In genomic region chr19:42184401-42184861, GRCh38 we compare ENCODE assay signal across 8 cellular contexts. TPM values are rescaled to one million over a fixed set of nuclear protein-coding genes. Genes with fewer than 3 reads are reported as not detected.
A peak's percentile ranks its signal among the peaks of the same experiment; 100 is the strongest.
DNase-seq lines count a peak whose midpoint lies in the region; ATAC-seq and TF ChIP-seq lines count a peak whose summit lies in the region.

No MANE protein-coding gene starts in this region.

- ATAC-seq in RWPE2 (ENCODE audit: low read depth) = peak; percentile 72
- no peak for ATAC-seq in HG03469 (IDR thresholded peaks at IDR 0.05; ENCODE audit: unreplicated experiment)

- no peak for TF ChIP-seq POLR2A in ovary (IDR thresholded peaks at IDR 0.05)
- TF ChIP-seq POLR2A in tibial nerve (IDR thresholded peaks at IDR 0.05) = no peak

- 0 to 3% (median 0%) methylated on average over 1 of the region's 1 CpG for WGBS in ovary, 3 donors
- WGBS in tibial nerve, 2 donors = 0% methylated on average over 1 of the region's 1 CpG

- H3K4me3 ChIP-seq in RWPE2 (ENCODE audit: severe bottlenecking) = no peak overlapping the region
- H3K4me3 ChIP-seq in ovary = no peak overlapping the region
- H3K4me3 ChIP-seq in tibial nerve = no peak overlapping the region

- peak; percentile 92 for DNase-seq in DMS153 treated with DMSO at 0.1 percent for 48 hours (lab: John Stamatoyannopoulos, UW; ENCODE audit: unreplicated experiment)
- DNase-seq in LHCN-M2 (ENCODE audit: low read depth) = peak; percentile 77
- no peak for DNase-seq in RWPE2 (ENCODE audit: low spot score)
- peak; percentile 90 for DNase-seq in activated effector memory CD4-positive, alpha-beta T cell treated with anti-CD3 and anti-CD28 coated beads, Interleukin-2, amount 50 U/mL, for 16 hours
- DNase-seq in foreskin melanocyte = peak; percentile 52
- DNase-seq in ovary = peak; percentile 55 to 72 (median 66)
- DNase-seq in tibial nerve (ENCODE audit: low spot score in 2 of 2) = peak; percentile 49 to 78

- peaks cover 3% of the 10 kb centered on the region for H3K27me3 ChIP-seq in RWPE2 (ENCODE audit: insufficient read depth, poor library complexity, severe bottlenecking)
- no peaks in the 10 kb centered on the region for H3K27me3 ChIP-seq in ovary
- peaks cover 3 to 33% of the 10 kb centered on the region in 2 donors for H3K27me3 ChIP-seq in tibial nerve

- no peaks in the 10 kb centered on the region for H3K4me1 ChIP-seq in RWPE2 (ENCODE audit: insufficient read depth, poor library complexity, severe bottlenecking)
- no peaks in the 10 kb centered on the region for H3K4me1 ChIP-seq in ovary (ENCODE audit: insufficient read depth)
- H3K4me1 ChIP-seq in tibial nerve = peaks cover 0 to 7% (median 3%) of the 10 kb centered on the region in 4 donors

- intact Hi-C loops in ovary (cut with DNase I) = loop anchor here in 2 of 4 donors (1.0 to 10.0 kb wide), 2 partner anchors 50 to 51 kb away; partner anchors contain the start of gene POU2F2 (in 1 of the 2)

- no peak for TF ChIP-seq EP300 in ovary (IDR thresholded peaks at IDR 0.05)
- no peak for TF ChIP-seq EP300 in tibial nerve (IDR thresholded peaks at IDR 0.05)

- H3K9me3 ChIP-seq in RWPE2 (ENCODE audit: severe bottlenecking) (no peaks in the 10 kb centered on the region), ovary (no peaks in the 10 kb centered on the region), tibial nerve (no peaks in the 10 kb centered on the region)

- TF ChIP-seq CTCF in RWPE2 (IDR thresholded peaks at IDR 0.05; ENCODE audit: poor library complexity, severe bottlenecking) = peak; percentile 78
- peak; percentile 56 to 76 (median 62) for TF ChIP-seq CTCF in ovary (IDR thresholded peaks at IDR 0.05)
- peak; percentile 67 to 82 (median 76) for TF ChIP-seq CTCF in tibial nerve (IDR thresholded peaks at IDR 0.05)

- H3K27ac ChIP-seq in RWPE2 (ENCODE audit: poor library complexity, severe bottlenecking) (no peak overlapping the region), ovary (no peak overlapping the region), tibial nerve (no peak overlapping the region)

- no peaks in the 10 kb centered on the region for H3K36me3 ChIP-seq in RWPE2 (ENCODE audit: low read depth)
- no peaks in the 10 kb centered on the region for H3K36me3 ChIP-seq in ovary
- H3K36me3 ChIP-seq in tibial nerve = no peaks in the 10 kb centered on the region

RNA-seq across cellular contexts. Expression of gene DEDD2, which starts 33.0 kb away (rescaled TPM):
- 26.2 and 27.2 TPM in 2 replicates for total RNA-seq in LHCN-M2 (2014; rRNA removed)
- 15.2 TPM for polyA plus RNA-seq in LHCN-M2 (2012)
- 10 to 100 TPM; 14.9 to 36.8 (median 25.1) TPM for total RNA-seq in ovary
- polyA plus RNA-seq in ovary = 10 to 100 TPM in 1 of 2 donors, 1 to 10 TPM in 1; 8.3 to 33.1 TPM
- total RNA-seq in tibial nerve = 10 to 100 TPM; 33.9 to 56.2 (median 40.3) TPM

RNA-seq across cellular contexts. Expression of gene ZNF526, which starts 35.7 kb away (rescaled TPM):
- total RNA-seq in LHCN-M2 (2014; rRNA removed) (7.2 and 7.8 TPM in 2 replicates), ovary (10 to 100 TPM in 5 of 7 donors, 1 to 10 TPM in 2; 2.4 to 17.9 (median 12.9) TPM), tibial nerve (1 to 10 TPM; 4.3 to 6.3 (median 6.3) TPM)
- 7.2 TPM for polyA plus RNA-seq in LHCN-M2 (2012)
- 1 to 10 TPM; 5.0 to 6.5 TPM for polyA plus RNA-seq in ovary

RNA-seq across cellular contexts. Expression of gene POU2F2, which starts 52.2 kb away (rescaled TPM):
- total RNA-seq in LHCN-M2 (2014; rRNA removed) (0.06 TPM in 1 of 2 replicates, not detected in the other), ovary (1 to 10 TPM in 4 of 7 donors, under 1 TPM in 2, not detected in 1; 0.72 to 4.3 (median 1.4) TPM), tibial nerve (1 to 10 TPM in 1 of 4 donors, under 1 TPM in 3; 0.21 to 6.0 (median 0.51) TPM)
- polyA plus RNA-seq in LHCN-M2 (2012) = 0.67 TPM
- polyA plus RNA-seq in ovary = 1 to 10 TPM in 1 of 2 donors, under 1 TPM in 1; 0.52 to 1.2 TPM

RNA-seq across cellular contexts. Expression of gene GSK3A, which starts 58.0 kb away (rescaled TPM):
- total RNA-seq in LHCN-M2 (2014; rRNA removed) (32.5 and 33.7 TPM in 2 replicates), ovary (10 to 100 TPM; 16.0 to 40.9 (median 34.9) TPM), tibial nerve (10 to 100 TPM; 24.7 to 34.5 (median 28.3) TPM)
- 42.0 TPM for polyA plus RNA-seq in LHCN-M2 (2012)
- polyA plus RNA-seq in ovary = 10 to 100 TPM; 31.9 to 38.3 TPM
